ENCODE assay signal across 23 cellular contexts in genomic region chr1:21610989-21611388, GRCh38. TPM values are rescaled to one million over a fixed set of nuclear protein-coding genes. Genes with fewer than 3 reads are reported as not detected.
A peak's percentile ranks its signal among the peaks of the same experiment; 100 is the strongest.
DNase-seq lines count a peak whose midpoint lies in the region; ATAC-seq, FAIRE-seq and TF ChIP-seq lines count a peak whose summit lies in the region.
"Had no signal": no experiment of that assay in that cellular context is flagged by ENCODE, and none has a peak within 500 bp of the region (broad histone marks: within the 10 kb centered on the region; RNA-seq: fewer than 3 reads in every experiment).

No MANE protein-coding gene starts in this region.

- H3K4me3 ChIP-seq in HEK293 (ENCODE audit: low read depth, low read length) (no peak overlapping the region), H1 (ENCODE audit: extremely low read depth in 1 of 4, insufficient read depth in 2 of 4, low read depth in 3 of 4, low read length in 4 of 4) (no peak overlapping the region), trophoblast cell (ENCODE audit: low read depth, low read length) (no peak overlapping the region), kidney (ENCODE audit: low read length in 2 of 2) (no peak overlapping the region)
- H3K4me3 ChIP-seq: BLaER1, GM23248, HAP-1 had no signal

- no peak overlapping the region for H4K91ac ChIP-seq in H1 (replicated peaks; ENCODE audit: insufficient read length, low read length)
- H4K91ac ChIP-seq in trophoblast cell (ENCODE audit: low read depth, low read length), result no peak overlapping the region

- WGBS in H1 (ENCODE audit: extremely low coverage in 1 of 2, insufficient coverage in 1 of 2, insufficient read length in 1 of 2, insufficient replicate concordance in 2 of 2, low coverage in 1 of 2, low lambda C conversion rate in 2 of 2, missing lambda C conversion rate in 1 of 2), 2 experiments, result 93% methylated on average over 8 of the region's 8 CpGs; no CpG with 5 or more reads in 1 of the 2 experiments
- no CpG with 5 or more reads among the region's 8 CpGs for WGBS in trophoblast cell (ENCODE audit: extremely low coverage, insufficient coverage, insufficient read length)

- peak overlapping the region; percentile 66; the same call in 1 of the 2 replicates for H2BK5ac ChIP-seq in H1 (ENCODE audit: low read depth, low read length)
- H2BK5ac ChIP-seq in trophoblast cell (ENCODE audit: low read depth, low read length, poor library complexity), result no peak overlapping the region

- no peak overlapping the region for H2AK5ac ChIP-seq in H1 (ENCODE audit: low read depth, low read length)
- no peak overlapping the region for H2AK5ac ChIP-seq in trophoblast cell (ENCODE audit: low read length)

- no peak for ATAC-seq in left lobe of liver
- ATAC-seq in HG03159 (IDR thresholded peaks at IDR 0.05; ENCODE audit: unreplicated experiment), result no peak
- ATAC-seq: CD8-positive, alpha-beta T cell had no signal

- no peak for TF ChIP-seq POLR2A in H1 (IDR thresholded peaks at IDR 0.05; ENCODE audit: control extremely low read depth in 1 of 2, low read depth in 2 of 2, low read length in 2 of 2)

- H3K9me3 ChIP-seq in HEK293 (ENCODE audit: control insufficient read depth, insufficient read depth, low read depth, low read length), result no peaks in the 10 kb centered on the region
- no peaks in the 10 kb centered on the region for H3K9me3 ChIP-seq in H1 (ENCODE audit: insufficient read depth in 2 of 2, low read depth in 1 of 2, low read length in 1 of 2)
- peaks cover 2% of the 10 kb centered on the region for H3K9me3 ChIP-seq in trophoblast cell (ENCODE audit: insufficient read depth, low read depth, low read length)
- H3K9me3 ChIP-seq in kidney (ENCODE audit: control insufficient read depth in 1 of 2, low read length in 2 of 2), result no peaks in the 10 kb centered on the region
- H3K9me3 ChIP-seq: BLaER1, Caco-2, HAP-1 had no signal

- H4K5ac ChIP-seq in H1 (ENCODE audit: insufficient read length, low read depth, low read length), result no peak overlapping the region

- no peak for DNase-seq in H1 (ENCODE audit: low read depth in 1 of 2, low spot score in 2 of 2)
- DNase-seq in trophoblast cell, result no peak
- DNase-seq in left lobe of liver (ENCODE audit: low spot score), result no peak
- DNase-seq in kidney, result no peak
- DNase-seq in NCI-H1436 (lab: John Stamatoyannopoulos, UW), result no peak
- DNase-seq: Caco-2; CD4-positive, CD25-positive, alpha-beta regulatory T cell; CD8-positive, alpha-beta T cell; DMS153; DND-41; GM23248 had no signal

- no peak overlapping the region for H2BK15ac ChIP-seq in H1 (ENCODE audit: low read length)

- CTCF ChIA-PET in HEK293 (lab: Yijun Ruan, JAX), result no interaction called here
- CTCF ChIA-PET in H1 (lab: Charles Lee; ENCODE audit: partially characterized antibody), result interaction anchor here (0.8 to 2.4 kb wide), 7 partner anchors 10 to 341 kb away, joined by 3 to 7 read pairs (median 4); no protein-coding TSS in a partner anchor

- H2BK12ac ChIP-seq in H1 (ENCODE audit: low read depth, low read length) (no peak overlapping the region), trophoblast cell (ENCODE audit: low read length) (no peak overlapping the region)

- H3K27me3 ChIP-seq in H1 (replicated peaks in 1 of 4; ENCODE audit: control insufficient read depth in 3 of 4, extremely low read depth in 1 of 4, insufficient read depth in 3 of 4, low read length in 3 of 4) (no peaks in the 10 kb centered on the region), trophoblast cell (ENCODE audit: insufficient read depth, low read length) (no peaks in the 10 kb centered on the region)

- TF ChIP-seq EP300 in H1 (IDR thresholded peaks at IDR 0.05; ENCODE audit: borderline replicate concordance in 1 of 2, low read depth in 2 of 2, low read length in 2 of 2), result no peak

- H2BK120ac ChIP-seq in H1 (replicated peaks; ENCODE audit: low read depth, low read length), result no peak overlapping the region
- no peak overlapping the region for H2BK120ac ChIP-seq in trophoblast cell (ENCODE audit: insufficient read depth, low read length, poor library complexity)

- H4K8ac ChIP-seq in H1 (ENCODE audit: extremely low read depth, insufficient read depth, low read length) (no peak overlapping the region), trophoblast cell (ENCODE audit: low read depth, low read length) (no peak overlapping the region)

- H3K23me2 ChIP-seq in H1 (ENCODE audit: low read depth, low read length), result no peaks in the 10 kb centered on the region

- FAIRE-seq in H1 (lab: Jason Lieb, UNC) (no peak), kidney (lab: Jason Lieb, UNC) (no peak)
- FAIRE-seq: A204.1, G401.6, GM12892, GM19239, H54 had no signal

- POLR2A ChIA-PET in HEK293 (lab: Yijun Ruan, JAX) (no interaction called here), H1 (lab: Charles Lee; ENCODE audit: partially characterized antibody) (no interaction called here)

- TF ChIP-seq CTCF in HEK293 (tag by site-specific recombination; IDR thresholded peaks at IDR 0.05) (no peak), VCaP (conservative IDR thresholded peaks at IDR 0.05) (no peak), H1 (IDR thresholded peaks at IDR 0.05; ENCODE audit: control extremely low read depth in 1 of 3, insufficient read depth in 1 of 3, low read depth in 1 of 3, low read length in 3 of 3) (no peak), kidney (IDR thresholded peaks at IDR 0.05; ENCODE audit: borderline replicate concordance, extremely low read depth, insufficient read depth) (no peak)

- H3K27ac ChIP-seq in HEK293 (ENCODE audit: extremely low read depth, low read depth, low read length) (no peak overlapping the region), VCaP (peak overlapping the region; percentile 13; the same call in 1 of the 2 replicates), H1 (ENCODE audit: low read depth, low read length) (no peak overlapping the region), trophoblast cell (ENCODE audit: low read depth, low read length) (no peak overlapping the region), kidney (ENCODE audit: low read depth in 2 of 2, low read length in 2 of 2) (no peak overlapping the region)
- H3K27ac ChIP-seq: 22Rv1, BLaER1, C4-2B, GM23248 had no signal

- H3K56ac ChIP-seq in H1 (replicated peaks; ENCODE audit: insufficient read length, low read depth, low read length), result no peak overlapping the region

- no peak overlapping the region for H4K12ac ChIP-seq in trophoblast cell (ENCODE audit: low read depth, low read length)

- no peaks in the 10 kb centered on the region for H3K36me3 ChIP-seq in HEK293 (ENCODE audit: control insufficient read depth in 2 of 2, insufficient read depth in 1 of 2, low read length in 2 of 2)
- peaks cover 0 to 3% (median 0%) of the 10 kb centered on the region in 4 experiments; a peak in 2 of 8 replicates for H3K36me3 ChIP-seq in H1 (ENCODE audit: control insufficient read depth in 2 of 4, insufficient read depth in 4 of 4, low read length in 3 of 4)
- H3K36me3 ChIP-seq in trophoblast cell (ENCODE audit: control insufficient read depth in 1 of 2, insufficient read depth in 2 of 2, low read length in 2 of 2), result no peaks in the 10 kb centered on the region
- H3K36me3 ChIP-seq in kidney (ENCODE audit: control insufficient read depth in 1 of 2, insufficient read depth in 2 of 2, low read length in 2 of 2), result peaks cover 12 to 37% of the 10 kb centered on the region in 2 donors
- H3K36me3 ChIP-seq: BLaER1, HAP-1 had no signal

- H4K20me1 ChIP-seq in H1 (replicated peaks in 1 of 2; ENCODE audit: control insufficient read depth in 1 of 2, insufficient read depth in 2 of 2, low read length in 2 of 2), result no peaks in the 10 kb centered on the region
- H4K20me1 ChIP-seq: BLaER1 had no signal

- H2BK20ac ChIP-seq in H1 (ENCODE audit: low read length), result no peak overlapping the region

- no peak overlapping the region for H2AFZ ChIP-seq in H1 (ENCODE audit: low read length)
- H2AFZ ChIP-seq in trophoblast cell (ENCODE audit: insufficient read depth, low read length, poor library complexity), result no peak overlapping the region
- H2AFZ ChIP-seq: GM23248 had no signal

- H3K23ac ChIP-seq in H1 (ENCODE audit: insufficient read length), result no peak overlapping the region
- peak overlapping the region; percentile 11 for H3K23ac ChIP-seq in trophoblast cell (ENCODE audit: low read length)

- H3K4me2 ChIP-seq in H1 (ENCODE audit: insufficient read depth in 1 of 2, low read depth in 2 of 2, low read length in 2 of 2), result no peak overlapping the region
- H3K4me2 ChIP-seq in trophoblast cell (ENCODE audit: low read length), result no peak overlapping the region
- H3K4me2 ChIP-seq: BLaER1 had no signal

- H3K79me1 ChIP-seq in H1 (ENCODE audit: low read depth, low read length) (no peaks in the 10 kb centered on the region), trophoblast cell (ENCODE audit: low read length) (no peaks in the 10 kb centered on the region)

- intact Hi-C loops in kidney (cut with DNase I), result no loop called here

- H3K18ac ChIP-seq in H1 (ENCODE audit: extremely low read depth, low read length) (no peak overlapping the region), trophoblast cell (ENCODE audit: low read length) (no peak overlapping the region)

- H3K4ac ChIP-seq in H1 (replicated peaks; ENCODE audit: insufficient read length, low read depth, low read length) (no peak overlapping the region), trophoblast cell (ENCODE audit: low read depth, low read length) (no peak overlapping the region)

- H3K4me1 ChIP-seq in HEK293 (ENCODE audit: control insufficient read depth, insufficient read depth, low read length) (no peaks in the 10 kb centered on the region), H1 (replicated peaks in 1 of 4; ENCODE audit: control insufficient read depth in 3 of 4, insufficient read depth in 4 of 4, low read length in 3 of 4) (peaks cover 2 to 7% (median 3%) of the 10 kb centered on the region in 4 experiments; a peak in 6 of 7 replicates), trophoblast cell (ENCODE audit: control insufficient read depth in 1 of 2, insufficient read depth in 2 of 2, low read length in 2 of 2) (peaks cover 0 to 7% of the 10 kb centered on the region in 2 experiments), kidney (ENCODE audit: control insufficient read depth in 1 of 2, insufficient read depth in 1 of 2, low read depth in 1 of 2, low read length in 2 of 2) (peaks cover 0 to 6% of the 10 kb centered on the region in 2 donors)

- no peak overlapping the region for H3K14ac ChIP-seq in H1 (ENCODE audit: insufficient read length)
- H3K14ac ChIP-seq in trophoblast cell (ENCODE audit: low read length), result no peak overlapping the region

- H3K79me2 ChIP-seq in H1 (ENCODE audit: control insufficient read depth in 1 of 2, insufficient read depth in 2 of 2, low read length in 2 of 2) (no peaks in the 10 kb centered on the region), trophoblast cell (ENCODE audit: control insufficient read depth, insufficient read depth, low read length, poor library complexity) (no peaks in the 10 kb centered on the region)

- TF ChIP-seq RAD21 in H1 (IDR thresholded peaks at IDR 0.05 in 1 of 2, conservative IDR thresholded peaks at IDR 0.05 in 1 of 2; ENCODE audit: low read depth in 2 of 2, low read length in 2 of 2), result no peak

- no peak overlapping the region for H3K9ac ChIP-seq in H1 (replicated peaks in 1 of 4; ENCODE audit: extremely low read depth in 1 of 4, low read depth in 3 of 4, low read length in 3 of 4)
- no peak overlapping the region for H3K9ac ChIP-seq in trophoblast cell (ENCODE audit: low read length)
- H3K9ac ChIP-seq in kidney (ENCODE audit: low read length in 2 of 2), result no peak overlapping the region
- H3K9ac ChIP-seq: BLaER1, GM23248 had no signal

RNA-seq across cellular contexts. Expression of gene RAP1GAP, which starts 58.2 kb away (rescaled TPM):
- 7.8 and 8.4 TPM in 2 replicates for total RNA-seq in H1 (2021; fragmentation: NEBNext Ultra II Directional; extraction: Animal tissue kit (Norgen Biotek cat#: 25700))
- 8.4 and 9.9 TPM in 2 replicates for polyA plus RNA-seq in H1 (2011; rRNA removed)
- polyA plus RNA-seq in H1 (2011; cell fraction: cytosol; rRNA removed), result 8.0 TPM
- 26.1 TPM for polyA plus RNA-seq in H1 (2011; cell fraction: nucleus; rRNA removed)
- polyA plus RNA-seq in H1 (2012, experiment 1 of 2), result 6.9 to 9.7 TPM (median 8.3 TPM) in 4 replicates
- 7.0 TPM for polyA plus RNA-seq in H1 (2012, experiment 2 of 2)
- polyA plus RNA-seq in H1 (2013, experiment 1 of 2), result 5.6 TPM
- 6.1 TPM for polyA plus RNA-seq in H1 (2013, experiment 2 of 2)
- 7.7 and 11.9 TPM in 2 replicates for polyA minus RNA-seq in H1 (2011; rRNA and poly(A)+ RNA removed)
- polyA minus RNA-seq in H1 (2011; cell fraction: cytosol; rRNA and poly(A)+ RNA removed), result 4.9 TPM
- 6.0 TPM for polyA minus RNA-seq in H1 (2011; cell fraction: nucleus; rRNA and poly(A)+ RNA removed)
- polyA plus RNA-seq in trophoblast cell (2013), result 2.7 and 3.0 TPM in 2 replicates
- 10.8 TPM for total RNA-seq in left lobe of liver
- 39.2 TPM for total RNA-seq in kidney
- polyA plus RNA-seq in kidney (ENCODE audit: insufficient read depth, low read depth, low replicate concordance), result 200 TPM
- polyA plus RNA-seq: CD4-positive, CD25-positive, alpha-beta regulatory T cell had no signal
